Comparison of ENCODE assay signal across 1 cellular context in the genomic region with DNA sequence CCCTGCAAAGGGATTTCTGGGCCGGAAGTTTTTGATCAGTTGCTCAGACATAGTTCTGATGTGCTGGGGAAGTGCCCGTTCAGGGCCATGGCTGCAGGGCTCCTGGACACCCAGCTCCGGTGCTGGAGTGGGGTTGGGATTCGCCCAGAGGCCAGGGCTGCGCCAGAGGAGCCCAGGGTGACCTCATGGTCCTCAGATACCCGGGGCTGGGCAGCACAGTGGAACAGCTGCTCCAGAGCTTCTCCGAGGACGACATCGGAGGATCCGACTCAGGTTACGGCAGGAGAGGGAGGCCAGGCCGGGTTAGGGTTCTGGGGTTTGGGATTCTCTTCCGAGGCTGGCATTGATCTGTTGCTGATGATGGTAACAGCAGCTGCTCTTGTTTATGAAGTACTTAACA.
TF ChIP-seq lines count a peak whose summit lies in the region.

No MANE protein-coding gene starts in this region.

TF ChIP-seq in WTC11, 78 proteins besides CTCF, POLR2A, EP300 and RAD21 (continued from another document):
- TF ChIP-seq, protein P1, sequence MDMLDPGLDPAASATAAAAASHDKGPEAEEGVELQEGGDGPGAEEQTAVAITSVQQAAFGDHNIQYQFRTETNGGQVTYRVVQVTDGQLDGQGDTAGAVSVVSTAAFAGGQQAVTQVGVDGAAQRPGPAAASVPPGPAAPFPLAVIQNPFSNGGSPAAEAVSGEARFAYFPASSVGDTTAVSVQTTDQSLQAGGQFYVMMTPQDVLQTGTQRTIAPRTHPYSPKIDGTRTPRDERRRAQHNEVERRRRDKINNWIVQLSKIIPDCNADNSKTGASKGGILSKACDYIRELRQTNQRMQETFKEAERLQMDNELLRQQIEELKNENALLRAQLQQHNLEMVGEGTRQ (CRISPR knock-in tag; IDR thresholded peaks at IDR 0.05) = no peak
